Comparison of ENCODE assay signal across 11 cellular contexts in genomic region chr5:143685416-143685815, GRCh38.
DNase-seq lines count a peak whose midpoint lies in the region; FAIRE-seq and TF ChIP-seq lines count a peak whose summit lies in the region.
"Had no signal": no experiment of that assay in that cellular context is flagged by ENCODE, and none has a peak within 500 bp of the region (broad histone marks: within the 10 kb centered on the region; RNA-seq: fewer than 3 reads in every experiment).

No MANE protein-coding gene starts in this region.

- DNase-seq in ACHN (peak; percentile 10), H54 (ENCODE audit: insufficient read length, low spot score) (no peak), amniotic epithelial cell (ENCODE audit: low read depth) (peak; percentile 27), glomerular endothelial cell (ENCODE audit: extremely low read depth, low read depth, low spot score) (peak; percentile 3), activated gamma-delta T cell (lab: John Stamatoyannopoulos, UW) (no peak), HEK293T (ENCODE audit: extremely low spot score) (no peak), 8988T (no peak), GM10248 (ENCODE audit: extremely low spot score) (no peak)
- DNase-seq: MG63, NCI-H524 treated with DMSO at 0.1 percent for 48 hours, trophoblast cell had no signal

- POLR2A ChIA-PET in HEK293T (lab: Yijun Ruan, JAX) (no interaction called here), GM10248 (lab: Yijun Ruan, JAX) (no interaction called here)

- no peak for TF ChIP-seq POLR2A in H54 (IDR thresholded peaks at IDR 0.05; ENCODE audit: low read depth, low read length)

- in situ Hi-C loops in ACHN (cut with HindIII; ENCODE audit: low pct_ligation_motif_present, low pct_unique_long_range_greater_than_20kb, low sequenced_read_pairs), result no loop called here

- peak; percentile 67 for FAIRE-seq in H54 (lab: Jason Lieb, UNC)

- CTCF ChIA-PET in HEK293T (lab: Yijun Ruan, JAX) (interaction anchor here (0.6 kb wide), 2 partner anchors 239 to 670 kb away, joined by 3 to 4 read pairs; no protein-coding TSS in a partner anchor), GM10248 (lab: Yijun Ruan, JAX) (interaction anchor here (1.0 kb wide), 1 partner anchor 33 kb away, joined by 3 read pairs; no protein-coding TSS in a partner anchor)

- no peak for TF ChIP-seq CTCF in GM10248 (IDR thresholded peaks at IDR 0.05; ENCODE audit: control extremely low read depth, extremely low read depth, low read depth, missing control alignments)

TF ChIP-seq in HEK293T, 16 proteins besides CTCF, POLR2A, EP300 and RAD21:
- TF ChIP-seq SUZ12 (IDR thresholded peaks at IDR 0.05) (no peak), ZNF384 (IDR thresholded peaks at IDR 0.05) (no peak)
TF ChIP-seq in HEK293T: peak in this region for 0.

Comparison
In these comparisons a context has a peak if more than half of its experiments do, and no peak if none do; other contexts are left out.
1. DNase-seq: peak in ACHN (single experiment), amniotic epithelial cell (single experiment) and glomerular endothelial cell (single experiment); none in H54 (single experiment), activated gamma-delta T cell (single experiment), HEK293T (single experiment), 8988T (single experiment) and GM10248 (single experiment).